20 cellular contexts compared by ENCODE assay signal in genomic region chr17:41533613-41534012, GRCh38. TPM values are rescaled to one million over a fixed set of nuclear protein-coding genes. Genes with fewer than 3 reads are reported as not detected.
"Had no signal": no experiment of that assay in that cellular context is flagged by ENCODE, and none has a peak within 500 bp of the region (broad histone marks: within the 10 kb centered on the region; RNA-seq: fewer than 3 reads in every experiment).

No MANE protein-coding gene starts in this region.

- H3K36me3 ChIP-seq: MG63 had no signal

- H3K27me3 ChIP-seq: MG63 had no signal

- H3K9me3 ChIP-seq: MG63, SK-N-SH had no signal

- DNase-seq: Karpas-422, KG1, MG63, NCI-H1092 treated with DMSO at 0.1 percent for 48 hours, NCI-H1436, NCI-H187, NCI-H2029, NCI-H2081 treated with DMSO at 0.1 percent for 48 hours, NCI-H2171, NCI-H226, NCI-H446, NCI-H510A, NCI-H524 treated with DMSO at 0.1 percent for 48 hours, NCI-H774, SHP77, SK-N-SH, SW 1271 had no signal

- H3K9ac ChIP-seq: SK-N-SH had no signal

- H3K4me2 ChIP-seq: SK-N-SH had no signal

- H3K4me3 ChIP-seq: MG63 had no signal

- H3K27ac ChIP-seq: RWPE1 had no signal

RNA-seq across cellular contexts. Expression of gene KRT19, which starts 5.5 kb away (rescaled TPM):
- total RNA-seq: SK-MEL-5 had no signal

RNA-seq across cellular contexts. Expression of gene KRT13, which starts 28.2 kb away (rescaled TPM):
- total RNA-seq: HT1080, SK-MEL-5 had no signal

RNA-seq across cellular contexts. Expression of gene KRT9, which starts 38.2 kb away (rescaled TPM):
- total RNA-seq: HT1080, SK-MEL-5 had no signal
- polyA plus RNA-seq: SK-N-SH had no signal

RNA-seq across cellular contexts. Expression of gene KRT36, which starts 43.9 kb away (rescaled TPM):
- total RNA-seq: HT1080, SK-MEL-5 had no signal
- polyA plus RNA-seq: SK-N-SH had no signal
